Comparison of ENCODE assay signal across 3 cellular contexts in genomic region chr2:130248355-130248754, GRCh38. TPM values are rescaled to one million over a fixed set of nuclear protein-coding genes. Genes with fewer than 3 reads are reported as not detected.
"Had no signal": no experiment of that assay in that cellular context is flagged by ENCODE, and none has a peak within 500 bp of the region (broad histone marks: within the 10 kb centered on the region; RNA-seq: fewer than 3 reads in every experiment).

No MANE protein-coding gene starts in this region.

RNA-seq across cellular contexts. Expression of gene TUBA3E, which starts 50.1 kb away (rescaled TPM):
- total RNA-seq: M059J, MCF 10A, NCI-H460 had no signal
